Comparison of ENCODE assay signal across 2 cellular contexts in the genomic region with DNA sequence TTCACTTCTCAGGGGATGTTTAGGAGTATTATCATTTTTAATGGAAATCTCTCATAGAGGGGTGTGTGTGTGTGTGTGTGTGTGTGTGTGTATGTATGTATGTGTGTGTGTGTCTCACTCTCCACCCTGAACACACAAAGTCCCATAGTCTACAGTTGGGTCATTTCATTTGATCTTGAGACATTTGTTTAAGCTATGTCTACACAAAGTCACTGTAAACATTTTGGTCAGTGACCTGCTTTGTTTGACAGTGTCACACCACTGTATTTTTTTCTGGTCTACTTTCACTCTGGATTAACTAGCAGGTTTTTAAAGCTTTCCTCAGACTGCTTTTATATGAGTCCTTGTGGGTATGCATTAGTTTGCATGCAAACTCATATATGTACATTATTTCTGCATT.
A peak's percentile ranks its signal among the peaks of the same experiment; 100 is the strongest.
TF ChIP-seq lines count a peak whose summit lies in the region.

No MANE protein-coding gene starts in this region.

TF ChIP-seq in HepG2, 621 proteins besides CTCF, POLR2A, EP300 and RAD21 (continued from another document and continues in another):
- TF ChIP-seq SKI (IDR thresholded peaks at IDR 0.05; ENCODE audit: partially characterized antibody) (peak; percentile 39), ZNF383 (CRISPR knock-in tag; IDR thresholded peaks at IDR 0.05; ENCODE audit: borderline replicate concordance) (no peak), KAT2B (IDR thresholded peaks at IDR 0.05; ENCODE audit: borderline replicate concordance, low read depth, low read length) (no peak), KLF16 (CRISPR knock-in tag; IDR thresholded peaks at IDR 0.05) (no peak), SOX13 (IDR thresholded peaks at IDR 0.05) (peak; percentile 19; the same call in 1 of the 2 replicates), SOX13 (CRISPR knock-in tag; conservative IDR thresholded peaks at IDR 0.05 in 1 of 2, IDR thresholded peaks at IDR 0.05 in 1 of 2) (peak in 1 of 2 experiments; percentile 76; a peak in 2 of 4 replicates), FOXA3 (CRISPR knock-in tag; IDR thresholded peaks at IDR 0.05) (peak; percentile 55), PAF1 (CRISPR knock-in tag; IDR thresholded peaks at IDR 0.05) (no peak), ZNF3 (CRISPR knock-in tag; IDR thresholded peaks at IDR 0.05) (no peak), ZNF20 (CRISPR knock-in tag; IDR thresholded peaks at IDR 0.05) (no peak), NR2F6 (IDR thresholded peaks at IDR 0.05) (peak; percentile 21; the same call in 1 of the 2 replicates), NR2F6 (CRISPR knock-in tag; IDR thresholded peaks at IDR 0.05) (peak; percentile 45; the same call in 1 of the 2 replicates), ZNF282 (IDR thresholded peaks at IDR 0.05; ENCODE audit: partially characterized antibody) (no peak), CREM (IDR thresholded peaks at IDR 0.05) (peak; percentile 39; the same call in 1 of the 2 replicates), CREM (CRISPR knock-in tag; IDR thresholded peaks at IDR 0.05) (no peak), ZNF138 (CRISPR knock-in tag; IDR thresholded peaks at IDR 0.05; ENCODE audit: low read depth) (no peak)
- TF ChIP-seq, protein P1, sequence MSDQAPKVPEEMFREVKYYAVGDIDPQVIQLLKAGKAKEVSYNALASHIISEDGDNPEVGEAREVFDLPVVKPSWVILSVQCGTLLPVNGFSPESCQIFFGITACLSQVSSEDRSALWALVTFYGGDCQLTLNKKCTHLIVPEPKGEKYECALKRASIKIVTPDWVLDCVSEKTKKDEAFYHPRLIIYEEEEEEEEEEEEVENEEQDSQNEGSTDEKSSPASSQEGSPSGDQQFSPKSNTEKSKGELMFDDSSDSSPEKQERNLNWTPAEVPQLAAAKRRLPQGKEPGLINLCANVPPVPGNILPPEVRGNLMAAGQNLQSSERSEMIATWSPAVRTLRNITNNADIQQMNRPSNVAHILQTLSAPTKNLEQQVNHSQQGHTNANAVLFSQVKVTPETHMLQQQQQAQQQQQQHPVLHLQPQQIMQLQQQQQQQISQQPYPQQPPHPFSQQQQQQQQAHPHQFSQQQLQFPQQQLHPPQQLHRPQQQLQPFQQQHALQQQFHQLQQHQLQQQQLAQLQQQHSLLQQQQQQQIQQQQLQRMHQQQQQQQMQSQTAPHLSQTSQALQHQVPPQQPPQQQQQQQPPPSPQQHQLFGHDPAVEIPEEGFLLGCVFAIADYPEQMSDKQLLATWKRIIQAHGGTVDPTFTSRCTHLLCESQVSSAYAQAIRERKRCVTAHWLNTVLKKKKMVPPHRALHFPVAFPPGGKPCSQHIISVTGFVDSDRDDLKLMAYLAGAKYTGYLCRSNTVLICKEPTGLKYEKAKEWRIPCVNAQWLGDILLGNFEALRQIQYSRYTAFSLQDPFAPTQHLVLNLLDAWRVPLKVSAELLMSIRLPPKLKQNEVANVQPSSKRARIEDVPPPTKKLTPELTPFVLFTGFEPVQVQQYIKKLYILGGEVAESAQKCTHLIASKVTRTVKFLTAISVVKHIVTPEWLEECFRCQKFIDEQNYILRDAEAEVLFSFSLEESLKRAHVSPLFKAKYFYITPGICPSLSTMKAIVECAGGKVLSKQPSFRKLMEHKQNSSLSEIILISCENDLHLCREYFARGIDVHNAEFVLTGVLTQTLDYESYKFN (CRISPR knock-in tag; conservative IDR thresholded peaks at IDR 0.05) = peak; percentile 38; the same call in 1 of the 2 replicates
- TF ChIP-seq, protein P2, sequence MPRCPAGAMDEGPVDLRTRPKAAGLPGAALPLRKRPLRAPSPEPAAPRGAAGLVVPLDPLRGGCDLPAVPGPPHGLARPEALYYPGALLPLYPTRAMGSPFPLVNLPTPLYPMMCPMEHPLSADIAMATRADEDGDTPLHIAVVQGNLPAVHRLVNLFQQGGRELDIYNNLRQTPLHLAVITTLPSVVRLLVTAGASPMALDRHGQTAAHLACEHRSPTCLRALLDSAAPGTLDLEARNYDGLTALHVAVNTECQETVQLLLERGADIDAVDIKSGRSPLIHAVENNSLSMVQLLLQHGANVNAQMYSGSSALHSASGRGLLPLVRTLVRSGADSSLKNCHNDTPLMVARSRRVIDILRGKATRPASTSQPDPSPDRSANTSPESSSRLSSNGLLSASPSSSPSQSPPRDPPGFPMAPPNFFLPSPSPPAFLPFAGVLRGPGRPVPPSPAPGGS (CRISPR knock-in tag; IDR thresholded peaks at IDR 0.05) = no peak
- TF ChIP-seq, protein P3, sequence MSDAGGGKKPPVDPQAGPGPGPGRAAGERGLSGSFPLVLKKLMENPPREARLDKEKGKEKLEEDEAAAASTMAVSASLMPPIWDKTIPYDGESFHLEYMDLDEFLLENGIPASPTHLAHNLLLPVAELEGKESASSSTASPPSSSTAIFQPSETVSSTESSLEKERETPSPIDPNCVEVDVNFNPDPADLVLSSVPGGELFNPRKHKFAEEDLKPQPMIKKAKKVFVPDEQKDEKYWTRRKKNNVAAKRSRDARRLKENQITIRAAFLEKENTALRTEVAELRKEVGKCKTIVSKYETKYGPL (CRISPR knock-in tag; IDR thresholded peaks at IDR 0.05) = no peak
- TF ChIP-seq, protein P4, sequence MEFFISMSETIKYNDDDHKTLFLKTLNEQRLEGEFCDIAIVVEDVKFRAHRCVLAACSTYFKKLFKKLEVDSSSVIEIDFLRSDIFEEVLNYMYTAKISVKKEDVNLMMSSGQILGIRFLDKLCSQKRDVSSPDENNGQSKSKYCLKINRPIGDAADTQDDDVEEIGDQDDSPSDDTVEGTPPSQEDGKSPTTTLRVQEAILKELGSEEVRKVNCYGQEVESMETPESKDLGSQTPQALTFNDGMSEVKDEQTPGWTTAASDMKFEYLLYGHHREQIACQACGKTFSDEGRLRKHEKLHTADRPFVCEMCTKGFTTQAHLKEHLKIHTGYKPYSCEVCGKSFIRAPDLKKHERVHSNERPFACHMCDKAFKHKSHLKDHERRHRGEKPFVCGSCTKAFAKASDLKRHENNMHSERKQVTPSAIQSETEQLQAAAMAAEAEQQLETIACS (CRISPR knock-in tag; IDR thresholded peaks at IDR 0.05) = no peak

TF ChIP-seq in SK-N-SH, 30 proteins besides CTCF, POLR2A, EP300 and RAD21 (continued from another document):
- TF ChIP-seq, protein P5, sequence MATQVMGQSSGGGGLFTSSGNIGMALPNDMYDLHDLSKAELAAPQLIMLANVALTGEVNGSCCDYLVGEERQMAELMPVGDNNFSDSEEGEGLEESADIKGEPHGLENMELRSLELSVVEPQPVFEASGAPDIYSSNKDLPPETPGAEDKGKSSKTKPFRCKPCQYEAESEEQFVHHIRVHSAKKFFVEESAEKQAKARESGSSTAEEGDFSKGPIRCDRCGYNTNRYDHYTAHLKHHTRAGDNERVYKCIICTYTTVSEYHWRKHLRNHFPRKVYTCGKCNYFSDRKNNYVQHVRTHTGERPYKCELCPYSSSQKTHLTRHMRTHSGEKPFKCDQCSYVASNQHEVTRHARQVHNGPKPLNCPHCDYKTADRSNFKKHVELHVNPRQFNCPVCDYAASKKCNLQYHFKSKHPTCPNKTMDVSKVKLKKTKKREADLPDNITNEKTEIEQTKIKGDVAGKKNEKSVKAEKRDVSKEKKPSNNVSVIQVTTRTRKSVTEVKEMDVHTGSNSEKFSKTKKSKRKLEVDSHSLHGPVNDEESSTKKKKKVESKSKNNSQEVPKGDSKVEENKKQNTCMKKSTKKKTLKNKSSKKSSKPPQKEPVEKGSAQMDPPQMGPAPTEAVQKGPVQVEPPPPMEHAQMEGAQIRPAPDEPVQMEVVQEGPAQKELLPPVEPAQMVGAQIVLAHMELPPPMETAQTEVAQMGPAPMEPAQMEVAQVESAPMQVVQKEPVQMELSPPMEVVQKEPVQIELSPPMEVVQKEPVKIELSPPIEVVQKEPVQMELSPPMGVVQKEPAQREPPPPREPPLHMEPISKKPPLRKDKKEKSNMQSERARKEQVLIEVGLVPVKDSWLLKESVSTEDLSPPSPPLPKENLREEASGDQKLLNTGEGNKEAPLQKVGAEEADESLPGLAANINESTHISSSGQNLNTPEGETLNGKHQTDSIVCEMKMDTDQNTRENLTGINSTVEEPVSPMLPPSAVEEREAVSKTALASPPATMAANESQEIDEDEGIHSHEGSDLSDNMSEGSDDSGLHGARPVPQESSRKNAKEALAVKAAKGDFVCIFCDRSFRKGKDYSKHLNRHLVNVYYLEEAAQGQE (IDR thresholded peaks at IDR 0.05; ENCODE audit: low read depth, low read length) = no peak
- TF ChIP-seq, protein P6, sequence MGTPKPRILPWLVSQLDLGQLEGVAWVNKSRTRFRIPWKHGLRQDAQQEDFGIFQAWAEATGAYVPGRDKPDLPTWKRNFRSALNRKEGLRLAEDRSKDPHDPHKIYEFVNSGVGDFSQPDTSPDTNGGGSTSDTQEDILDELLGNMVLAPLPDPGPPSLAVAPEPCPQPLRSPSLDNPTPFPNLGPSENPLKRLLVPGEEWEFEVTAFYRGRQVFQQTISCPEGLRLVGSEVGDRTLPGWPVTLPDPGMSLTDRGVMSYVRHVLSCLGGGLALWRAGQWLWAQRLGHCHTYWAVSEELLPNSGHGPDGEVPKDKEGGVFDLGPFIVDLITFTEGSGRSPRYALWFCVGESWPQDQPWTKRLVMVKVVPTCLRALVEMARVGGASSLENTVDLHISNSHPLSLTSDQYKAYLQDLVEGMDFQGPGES (IDR thresholded peaks at IDR 0.05; ENCODE audit: low read depth, low read length) = no peak
- TF ChIP-seq FOXJ3 (CRISPR knock-in tag; IDR thresholded peaks at IDR 0.05) (no peak), FOXM1 (IDR thresholded peaks at IDR 0.05; ENCODE audit: low read depth) (no peak)
